2 cellular contexts compared by ENCODE assay signal in genomic region chr2:105377871-105378270, GRCh38.
TF ChIP-seq lines count a peak whose summit lies in the region.

No MANE protein-coding gene starts in this region.

TF ChIP-seq in GM23338, 12 proteins besides CTCF, POLR2A, EP300 and RAD21:
- no peak for TF ChIP-seq NANOG (IDR thresholded peaks at IDR 0.05; ENCODE audit: borderline replicate concordance)
- no peak for TF ChIP-seq ZNF114 (CRISPR knock-in tag; IDR thresholded peaks at IDR 0.05)
- TF ChIP-seq REST (IDR thresholded peaks at IDR 0.05; ENCODE audit: unreplicated experiment), result no peak
- TF ChIP-seq ETS1 (IDR thresholded peaks at IDR 0.05), result no peak
- no peak for TF ChIP-seq CREB1 (CRISPR knock-in tag; IDR thresholded peaks at IDR 0.05; ENCODE audit: low read depth)
- TF ChIP-seq POLR2AphosphoS5 (IDR thresholded peaks at IDR 0.05; ENCODE audit: low read depth), result no peak
- TF ChIP-seq ZNF462 (CRISPR knock-in tag; IDR thresholded peaks at IDR 0.05), result no peak
- no peak for TF ChIP-seq EZH2 (IDR thresholded peaks at IDR 0.05; ENCODE audit: low read depth, unreplicated experiment)
- no peak for TF ChIP-seq EZH2phosphoT487 (IDR thresholded peaks at IDR 0.05; ENCODE audit: unreplicated experiment)
- no peak for TF ChIP-seq JUNB (IDR thresholded peaks at IDR 0.05; ENCODE audit: unreplicated experiment)
- TF ChIP-seq STAT1 (IDR thresholded peaks at IDR 0.05; ENCODE audit: unreplicated experiment), result no peak
- TF ChIP-seq ZNF331 (CRISPR knock-in tag; IDR thresholded peaks at IDR 0.05; ENCODE audit: low read depth), result no peak

TF ChIP-seq in H1, 55 proteins besides CTCF, POLR2A, EP300 and RAD21:
- no peak for TF ChIP-seq KDM5A (IDR thresholded peaks at IDR 0.05; ENCODE audit: low read length)
- TF ChIP-seq CHD7 (IDR thresholded peaks at IDR 0.05; ENCODE audit: insufficient replicate concordance, low read length), result no peak
- no peak for TF ChIP-seq KDM4A (IDR thresholded peaks at IDR 0.05; ENCODE audit: low read depth, low read length, severe bottlenecking)
- TF ChIP-seq SP2 (IDR thresholded peaks at IDR 0.05; ENCODE audit: low read length), result no peak
- no peak for TF ChIP-seq PHF8 (conservative IDR thresholded peaks at IDR 0.05; ENCODE audit: low read depth, low read length)
- TF ChIP-seq SUZ12 (IDR thresholded peaks at IDR 0.05; ENCODE audit: low read length), result no peak
- TF ChIP-seq ATF2 (IDR thresholded peaks at IDR 0.05; ENCODE audit: low read length), result no peak
- TF ChIP-seq CEBPB (IDR thresholded peaks at IDR 0.05; ENCODE audit: low read depth, low read length), result no peak
- no peak for TF ChIP-seq GTF2F1 (IDR thresholded peaks at IDR 0.05; ENCODE audit: borderline replicate concordance, low read depth, low read length)
- no peak for TF ChIP-seq NANOG (IDR thresholded peaks at IDR 0.05; ENCODE audit: insufficient read depth, low read depth, low read length, poor library complexity, severe bottlenecking)
- no peak for TF ChIP-seq BACH1 (IDR thresholded peaks at IDR 0.05; ENCODE audit: low read length)
- TF ChIP-seq ASH2L (IDR thresholded peaks at IDR 0.05; ENCODE audit: low read length), result no peak
- TF ChIP-seq RBBP5 (IDR thresholded peaks at IDR 0.05; ENCODE audit: borderline replicate concordance, low read depth, low read length), result no peak
- no peak for TF ChIP-seq SP4 (IDR thresholded peaks at IDR 0.05; ENCODE audit: low read length)
- TF ChIP-seq MAFK (IDR thresholded peaks at IDR 0.05; ENCODE audit: low read depth, low read length), result no peak
- TF ChIP-seq ZNF274 (IDR thresholded peaks at IDR 0.05; ENCODE audit: borderline replicate concordance, extremely low read depth, low read length), result no peak
- TF ChIP-seq YY1 (IDR thresholded peaks at IDR 0.05; ENCODE audit: low read depth, low read length), result no peak
- TF ChIP-seq SIX5 (IDR thresholded peaks at IDR 0.05; ENCODE audit: low read depth, low read length), result no peak
- TF ChIP-seq TAF7 (optimal IDR thresholded peaks at IDR 0.05; ENCODE audit: borderline replicate concordance, low read depth, low read length), result no peak
- no peak for TF ChIP-seq EGR1 (IDR thresholded peaks at IDR 0.05; ENCODE audit: borderline replicate concordance, low read depth, low read length)
